8 cellular contexts compared by ENCODE assay signal in the genomic region with DNA sequence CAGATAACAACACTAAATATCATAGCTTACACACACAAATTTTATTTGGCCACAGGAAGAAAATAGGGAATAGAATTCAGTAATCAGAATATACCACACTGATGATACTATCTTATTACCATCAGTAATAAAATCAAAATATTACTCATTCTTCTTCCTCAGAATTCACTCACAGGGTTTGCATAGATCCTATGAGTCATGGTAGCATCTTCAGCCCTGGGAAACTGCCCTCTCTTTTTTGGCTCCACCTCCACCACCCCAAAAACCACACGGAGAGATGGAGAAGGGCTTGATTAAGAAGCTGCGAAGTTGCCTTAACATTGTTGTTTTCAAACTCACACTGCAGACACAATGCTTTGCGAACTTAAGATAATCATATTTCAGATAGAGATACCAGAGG.
DNase-seq lines count a peak whose midpoint lies in the region; ATAC-seq and TF ChIP-seq lines count a peak whose summit lies in the region.

No MANE protein-coding gene starts in this region.

- H3K4me3 Mint-ChIP-seq in activated CD4-positive, alpha-beta T cell treated with anti-CD3 and anti-CD28 coated beads, Interleukin-2, amount 10 ng/mL, durations not matched to agents 7 days and 5 days, result peak overlapping the region; percentile 20
- H3K4me3 Mint-ChIP-seq in nephron progenitor cell, result no peak overlapping the region

- ATAC-seq in HG03378 (IDR thresholded peaks at IDR 0.05; ENCODE audit: unreplicated experiment), result peak; percentile 53
- ATAC-seq in GM19455 (IDR thresholded peaks at IDR 0.05; ENCODE audit: unreplicated experiment), result no peak

- H3K36me3 Mint-ChIP-seq in activated CD4-positive, alpha-beta T cell treated with anti-CD3 and anti-CD28 coated beads, Interleukin-2, amount 10 ng/mL, durations not matched to agents 7 days and 5 days (ENCODE audit: low read depth), result peaks cover 7% of the 10 kb centered on the region
- H3K36me3 Mint-ChIP-seq in nephron progenitor cell (ENCODE audit: low read depth), result no peaks in the 10 kb centered on the region

- TF ChIP-seq CTCF in fibroblast of lung (conservative IDR thresholded peaks at IDR 0.05 in 1 of 2, IDR thresholded peaks at IDR 0.05 in 1 of 2; ENCODE audit: low read depth in 1 of 2, low read length in 2 of 2) (no peak), nephron progenitor cell (IDR thresholded peaks at IDR 0.05) (no peak)

- H3K4me3 ChIP-seq in fibroblast of lung (replicated peaks in 1 of 4; ENCODE audit: control extremely low read depth in 1 of 4, insufficient read depth in 1 of 4, low read depth in 3 of 4, low read length in 4 of 4), result no peak overlapping the region

- H3K27ac ChIP-seq in fibroblast of lung (ENCODE audit: insufficient read depth, low read length), result no peak overlapping the region

- no peaks in the 10 kb centered on the region for H4K20me1 ChIP-seq in fibroblast of lung (ENCODE audit: control insufficient read depth, extremely low read depth, insufficient read depth, low read length)

- CTCF ChIA-PET in activated CD4-positive, alpha-beta T cell treated with anti-CD3 and anti-CD28 coated beads, Interleukin-2, amount 10 ng/mL, durations not matched to agents 7 days and 5 days (lab: Charles Lee), result interaction anchor here (1.2 kb wide), 1 partner anchor 14 kb away, joined by 4 read pairs; no protein-coding TSS in a partner anchor

- H3K9ac ChIP-seq in fibroblast of lung (ENCODE audit: insufficient read depth, low read length), result no peak overlapping the region

- peak; percentile 58 for DNase-seq in activated CD4-positive, alpha-beta T cell treated with anti-CD3 and anti-CD28 coated beads, Interleukin-2, amount 10 ng/mL, durations not matched to agents 7 days and 5 days
- DNase-seq in fibroblast of lung (ENCODE audit: low read depth in 2 of 2), result peak in 1 of 2 donors; percentile 49
- peak; percentile 40 to 46 for DNase-seq in stimulated activated CD8-positive, alpha-beta memory T cell treated with anti-CD3 and anti-CD28 coated beads, Interleukin-4, amount 100 ng/mL, for 4 hours (ENCODE audit: low read depth in 2 of 2, low spot score in 1 of 2)
- no peak for DNase-seq in NCI-H774 (lab: John Stamatoyannopoulos, UW)
- no peak for DNase-seq in NCI-H2196 treated with DMSO at 0.1 percent for 48 hours (lab: John Stamatoyannopoulos, UW; ENCODE audit: unreplicated experiment)
- DNase-seq in nephron progenitor cell, result no peak

- H3K4me1 ChIP-seq in fibroblast of lung (ENCODE audit: control insufficient read depth, extremely low read depth, insufficient read depth, low read length), result peaks cover 11% of the 10 kb centered on the region

- peak overlapping the region; percentile 36 for H2AFZ ChIP-seq in fibroblast of lung (ENCODE audit: low read length)

- no peaks in the 10 kb centered on the region for H3K36me3 ChIP-seq in fibroblast of lung (ENCODE audit: control insufficient read depth, insufficient read depth, low read length)

- no peaks in the 10 kb centered on the region for H3K9me3 ChIP-seq in fibroblast of lung (ENCODE audit: control insufficient read depth, insufficient read depth, low read depth, low read length)

- no peaks in the 10 kb centered on the region for H3K79me2 ChIP-seq in fibroblast of lung (ENCODE audit: control insufficient read depth, insufficient read depth, low read length)

- POLR2A ChIA-PET in activated CD4-positive, alpha-beta T cell treated with anti-CD3 and anti-CD28 coated beads, Interleukin-2, amount 10 ng/mL, durations not matched to agents 7 days and 5 days (lab: Charles Lee), result no interaction called here

- peaks cover 49% of the 10 kb centered on the region for H3K4me1 Mint-ChIP-seq in activated CD4-positive, alpha-beta T cell treated with anti-CD3 and anti-CD28 coated beads, Interleukin-2, amount 10 ng/mL, durations not matched to agents 7 days and 5 days
- peaks cover 4% of the 10 kb centered on the region for H3K4me1 Mint-ChIP-seq in nephron progenitor cell

- no peak overlapping the region for H3K4me2 ChIP-seq in fibroblast of lung (ENCODE audit: extremely low read depth, insufficient read depth, low read length)

- H3K27ac Mint-ChIP-seq in activated CD4-positive, alpha-beta T cell treated with anti-CD3 and anti-CD28 coated beads, Interleukin-2, amount 10 ng/mL, durations not matched to agents 7 days and 5 days, result peak overlapping the region; percentile 81
- no peak overlapping the region for H3K27ac Mint-ChIP-seq in nephron progenitor cell

- H3K27me3 ChIP-seq in fibroblast of lung (ENCODE audit: control insufficient read depth, insufficient read depth, low read length), result no peaks in the 10 kb centered on the region

- no peaks in the 10 kb centered on the region for H3K27me3 Mint-ChIP-seq in activated CD4-positive, alpha-beta T cell treated with anti-CD3 and anti-CD28 coated beads, Interleukin-2, amount 10 ng/mL, durations not matched to agents 7 days and 5 days
- no peaks in the 10 kb centered on the region for H3K27me3 Mint-ChIP-seq in nephron progenitor cell (ENCODE audit: low read depth, poor library complexity)

- H3K9me3 Mint-ChIP-seq in activated CD4-positive, alpha-beta T cell treated with anti-CD3 and anti-CD28 coated beads, Interleukin-2, amount 10 ng/mL, durations not matched to agents 7 days and 5 days, result no peaks in the 10 kb centered on the region
- no peaks in the 10 kb centered on the region for H3K9me3 Mint-ChIP-seq in nephron progenitor cell

Comparison
In these comparisons a context has a peak if more than half of its experiments do, and no peak if none do; other contexts are left out.
1. DNase-seq: peak in activated CD4-positive, alpha-beta T cell treated with anti-CD3 and anti-CD28 coated beads, Interleukin-2, amount 10 ng/mL, durations not matched to agents 7 days and 5 days (single experiment) and stimulated activated CD8-positive, alpha-beta memory T cell treated with anti-CD3 and anti-CD28 coated beads, Interleukin-4, amount 100 ng/mL, for 4 hours (2 of 2); none in NCI-H774 (single experiment), NCI-H2196 treated with DMSO at 0.1 percent for 48 hours (single experiment) and nephron progenitor cell (single experiment).